ENCODE assay signal across 1 cellular context in the genomic region with DNA sequence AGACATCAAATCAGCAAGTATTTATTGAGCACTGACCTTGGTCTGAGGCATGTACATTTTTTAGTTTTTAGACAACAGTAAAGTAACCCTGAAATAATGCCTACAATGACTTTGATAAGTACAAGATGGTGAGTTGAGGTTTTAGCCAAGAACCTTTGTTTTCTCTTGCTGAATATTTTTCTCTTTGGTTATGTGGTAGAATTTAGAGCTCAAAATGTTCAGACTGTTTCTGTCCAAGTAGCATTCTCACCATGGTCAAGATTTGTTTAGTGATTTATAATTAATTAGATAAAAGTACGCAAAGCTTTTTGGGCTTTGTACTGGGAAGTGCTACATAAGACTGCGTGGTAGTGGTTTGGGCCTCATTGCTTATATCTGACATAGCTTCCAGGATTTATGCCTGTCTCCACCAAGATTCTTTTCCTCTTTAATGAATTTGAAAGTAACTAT.
TF ChIP-seq lines count a peak whose summit lies in the region.

No MANE protein-coding gene starts in this region.

TF ChIP-seq in A549, 52 proteins besides CTCF, POLR2A, EP300 and RAD21 (continued from another document):
- TF ChIP-seq E2F6 (IDR thresholded peaks at IDR 0.05; ENCODE audit: borderline replicate concordance, low read depth) (no peak), ATOH8 (CRISPR knock-in tag; IDR thresholded peaks at IDR 0.05; ENCODE audit: low read depth) (no peak), EHF (CRISPR knock-in tag; IDR thresholded peaks at IDR 0.05) (no peak), GATA3 (IDR thresholded peaks at IDR 0.05; ENCODE audit: borderline replicate concordance) (no peak), CHD2 (IDR thresholded peaks at IDR 0.05; ENCODE audit: low read length, partially characterized antibody) (no peak)
